In the genomic region with DNA sequence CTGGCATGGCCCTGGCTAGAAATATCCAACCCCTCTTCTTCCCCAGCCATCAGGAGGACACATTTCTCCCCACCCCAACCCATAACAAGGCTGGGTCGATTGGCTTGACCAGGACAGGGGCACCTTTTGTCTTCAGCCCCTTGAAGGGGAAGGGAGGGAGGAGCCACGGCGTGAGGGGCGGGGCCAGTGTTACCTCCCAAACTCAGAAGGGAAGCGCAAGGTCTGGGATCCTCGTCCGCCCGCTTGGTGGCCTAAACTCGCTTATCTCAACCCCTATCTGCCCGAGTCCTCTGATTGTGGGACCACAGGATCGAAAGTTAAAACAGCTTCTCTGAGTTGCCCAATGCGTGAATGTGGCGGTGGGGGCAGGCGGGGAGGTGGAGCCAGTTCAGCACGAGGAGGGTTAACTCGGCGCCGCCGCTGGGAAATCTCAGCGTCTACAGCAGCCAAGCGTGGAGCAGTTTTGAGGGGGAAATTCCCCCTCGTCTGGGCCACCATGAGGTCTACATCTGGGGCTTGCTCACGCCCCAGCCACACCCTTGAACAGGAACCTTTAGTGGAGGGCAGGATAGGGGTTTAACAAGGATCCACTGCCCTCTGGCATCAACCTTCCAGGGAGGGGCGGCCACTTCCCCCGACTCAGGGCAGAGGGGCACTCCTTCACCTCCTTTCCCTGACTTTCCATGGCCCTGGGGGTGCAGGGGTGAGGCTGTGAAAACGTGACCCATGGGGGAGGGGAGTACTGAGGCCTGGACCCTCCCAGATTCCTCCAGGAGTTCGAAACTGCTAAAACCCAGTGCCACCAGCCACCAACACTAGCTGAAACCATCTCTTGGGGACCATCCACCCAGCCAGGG, we compare ENCODE assay signal across 8 cellular contexts. TPM values are rescaled to one million over a fixed set of nuclear protein-coding genes. Genes with fewer than 3 reads are reported as not detected.
DNase-seq lines count a peak whose midpoint lies in the region; ATAC-seq, FAIRE-seq and TF ChIP-seq lines count a peak whose summit lies in the region.

No MANE protein-coding gene starts in this region.

- no peaks in the 10 kb centered on the region for H3K27me3 ChIP-seq in PC-9 (ENCODE audit: insufficient read depth, low read depth)
- no peaks in the 10 kb centered on the region for H3K27me3 ChIP-seq in vagina

- H3K4me2 ChIP-seq in PC-9: peak overlapping the region; percentile 91

- no peaks in the 10 kb centered on the region for H3K9me2 ChIP-seq in PC-9 (ENCODE audit: insufficient read depth)

- TF ChIP-seq CTCF in GM13976 (IDR thresholded peaks at IDR 0.05; ENCODE audit: borderline replicate concordance, control extremely low read depth, extremely low read depth, insufficient read depth, missing control alignments) (no peak), PC-9 (conservative IDR thresholded peaks at IDR 0.05) (no peak), progenitor cell of endocrine pancreas (IDR thresholded peaks at IDR 0.05; ENCODE audit: unreplicated experiment) (no peak), vagina (IDR thresholded peaks at IDR 0.05) (no peak)

- peaks cover 21% of the 10 kb centered on the region for H3K79me2 ChIP-seq in PC-9 (ENCODE audit: low read depth)

- TF ChIP-seq POLR2A in vagina (IDR thresholded peaks at IDR 0.05) (peak; percentile 48 to 49), H54 (IDR thresholded peaks at IDR 0.05; ENCODE audit: low read depth, low read length) (no peak)

- FAIRE-seq in H54 (lab: Jason Lieb, UNC): no peak

- peak overlapping the region; percentile 99 for H3K27ac Mint-ChIP-seq in progenitor cell of endocrine pancreas

- ATAC-seq in HG02798 (IDR thresholded peaks at IDR 0.05; ENCODE audit: poor library complexity, unreplicated experiment): peak; percentile 46

- peaks cover 4% of the 10 kb centered on the region for H3K36me3 Mint-ChIP-seq in progenitor cell of endocrine pancreas (ENCODE audit: insufficient read depth)

- peak overlapping the region; percentile 83 for H3K4me3 Mint-ChIP-seq in progenitor cell of endocrine pancreas (ENCODE audit: low read depth)

- DNase-seq in GM13976 (ENCODE audit: low spot score) (peak; percentile 84), PC-9 (peak; percentile 52 to 55), glomerular visceral epithelial cell (ENCODE audit: extremely low spot score) (peak; percentile 65), progenitor cell of endocrine pancreas (ENCODE audit: low spot score, unreplicated experiment) (peak; percentile 42), vagina (ENCODE audit: extremely low spot score in 2 of 2) (peak in 1 of 2 donors; percentile 93), H54 (ENCODE audit: insufficient read length, low spot score) (no peak)
- peak; percentile 64 for DNase-seq in activated T-helper 9 cell treated with anti-CD3 and anti-CD28 coated beads, Interleukin-2, amount 50 U/mL, for 16 hours (ENCODE audit: low read depth)

- no peaks in the 10 kb centered on the region for H3K27me3 Mint-ChIP-seq in progenitor cell of endocrine pancreas

- H3K9me3 Mint-ChIP-seq in progenitor cell of endocrine pancreas (ENCODE audit: low read depth): no peaks in the 10 kb centered on the region

- BruUV-seq in PC-9 (replicated peaks; lab: Mats Ljungman, UMichigan): TSS peak; percentile 76

- intact Hi-C loops in PC-9 (cut with micrococcal nuclease; ENCODE audit: unreplicated experiment): loop anchor here (1.0 to 5.0 kb wide), 3 partner anchors 22 to 353 kb away; no protein-coding TSS in a partner anchor
- intact Hi-C loops in vagina (cut with DNase I): no loop called here

- POLR2A ChIA-PET in PC-9 (lab: Charles Lee; ENCODE audit: unreplicated experiment): interaction anchor here (1.3 to 2.5 kb wide), 2 partner anchors 18 to 22 kb away, joined by 19 to 28 read pairs; a partner anchor contains a TSS

- H3F3A ChIP-seq in PC-9 (ENCODE audit: insufficient read depth, low read depth): peaks cover 22% of the 10 kb centered on the region

- H3K4me3 ChIP-seq in PC-9 (peak overlapping the region; percentile 81), vagina (peak overlapping the region; percentile 61 to 90)

- H3K9me3 ChIP-seq in PC-9 (ENCODE audit: insufficient read depth, low read depth) (no peaks in the 10 kb centered on the region), vagina (no peaks in the 10 kb centered on the region)

- H3K36me3 ChIP-seq in PC-9 (ENCODE audit: low read depth): 0 out of 2 replicates have a peak, but pooled peaks cover 8% of the 10 kb centered on the region
- H3K36me3 ChIP-seq in vagina: peaks cover 2 to 29% of the 10 kb centered on the region in 2 donors

- peaks cover 28% of the 10 kb centered on the region for H3K4me1 Mint-ChIP-seq in progenitor cell of endocrine pancreas (ENCODE audit: low read depth)

- H4K20me1 ChIP-seq in PC-9 (ENCODE audit: insufficient read depth): no peaks in the 10 kb centered on the region

- H3K27ac ChIP-seq in PC-9 (peak overlapping the region; percentile 87), vagina (peak overlapping the region; percentile 100)

- H2AFZ ChIP-seq in PC-9: peak overlapping the region; percentile 78

- H3K4me1 ChIP-seq in PC-9 (replicated peaks; ENCODE audit: insufficient read depth): peaks cover 25% of the 10 kb centered on the region
- H3K4me1 ChIP-seq in vagina: peaks cover 41% of the 10 kb centered on the region

- in situ Hi-C loops in GM13976 (cut with MboI; ENCODE audit: low sequenced_read_pairs, unreplicated experiment): loop anchor here (5.0 to 10.0 kb wide), 3 partner anchors 43 to 356 kb away; a partner anchor contains a TSS

- CTCF ChIA-PET in PC-9 (lab: Charles Lee): interaction anchor here (0.6 to 2.5 kb wide), 4 partner anchors 17 to 109 kb away, joined by 3 to 25 read pairs (median 7); no protein-coding TSS in a partner anchor

RNA-seq across cellular contexts. Expression of a gene that starts 0.7 kb away (rescaled TPM):
- total RNA-seq in PC-9 (2021) (112 and 122 TPM in 2 replicates), progenitor cell of endocrine pancreas (130 and 136 TPM in 2 replicates), vagina (146 TPM)

RNA-seq across cellular contexts. Expression of a gene that starts 17.9 kb away (rescaled TPM):
- total RNA-seq in PC-9 (2021) (51.4 and 70.1 TPM in 2 replicates), progenitor cell of endocrine pancreas (93.4 and 95.7 TPM in 2 replicates), vagina (477 TPM)

RNA-seq across cellular contexts. Expression of a gene that starts 21.5 kb away (rescaled TPM):
- 13.8 and 20.2 TPM in 2 replicates for total RNA-seq in PC-9 (2021)
- 13.4 and 13.8 TPM in 2 replicates for total RNA-seq in progenitor cell of endocrine pancreas
- total RNA-seq in vagina: 34.4 TPM

RNA-seq across cellular contexts. Expression of a gene that starts 31.8 kb away (rescaled TPM):
- total RNA-seq in PC-9 (2021): 28.9 and 36.6 TPM in 2 replicates
- total RNA-seq in progenitor cell of endocrine pancreas: 24.2 and 26.5 TPM in 2 replicates
- total RNA-seq in vagina: 7.1 TPM

RNA-seq across cellular contexts. Expression of a gene that starts 37.0 kb away (rescaled TPM):
- total RNA-seq in PC-9 (2021) (not detected in 2 replicates), progenitor cell of endocrine pancreas (not detected in 2 replicates), vagina (not detected)
